In genomic region chr16:25416002-25416401, GRCh38 we compare ENCODE assay signal across 28 cellular contexts.
"Had no signal": no experiment of that assay in that cellular context is flagged by ENCODE, and none has a peak within 500 bp of the region (broad histone marks: within the 10 kb centered on the region; RNA-seq: fewer than 3 reads in every experiment).

No MANE protein-coding gene starts in this region.

- ATAC-seq: effector memory CD8-positive, alpha-beta T cell; esophagus mucosa; foreskin keratinocyte; gastrocnemius medialis; gastroesophageal sphincter; heart left ventricle; heart right ventricle had no signal

- H3K4me1 ChIP-seq: colonic mucosa, esophagus muscularis mucosa, esophagus squamous epithelium, foreskin keratinocyte, gastrocnemius medialis, gastroesophageal sphincter, heart left ventricle, heart right ventricle had no signal

- H3K4me3 ChIP-seq: colonic mucosa, coronary artery, dorsolateral prefrontal cortex, esophagus muscularis mucosa, esophagus squamous epithelium, gastrocnemius medialis, gastroesophageal sphincter, heart left ventricle, heart right ventricle had no signal

- H3K9me3 ChIP-seq: colonic mucosa, esophagus muscularis mucosa, esophagus squamous epithelium, gastrocnemius medialis, gastroesophageal sphincter, heart left ventricle, heart right ventricle had no signal

- H3K27me3 ChIP-seq: colonic mucosa, esophagus muscularis mucosa, esophagus squamous epithelium, foreskin keratinocyte, gastrocnemius medialis, gastroesophageal sphincter, heart left ventricle, heart right ventricle had no signal

- DNase-seq: colonic mucosa; cortex of kidney; dermis blood vessel endothelial cell; dorsolateral prefrontal cortex; effector CD4-positive, alpha-beta T cell; effector CD8-positive, alpha-beta T cell; effector memory CD4-positive, alpha-beta T cell; effector memory CD8-positive, alpha-beta T cell; endodermal cell; erythroblast; esophagus squamous epithelium; foreskin fibroblast; foreskin keratinocyte; foreskin melanocyte; gastrocnemius medialis; glutamatergic neuron; head of caudate nucleus; heart left ventricle; heart right ventricle had no signal

- H3K27ac ChIP-seq: colonic mucosa, coronary artery, dorsolateral prefrontal cortex, epithelial cell of prostate, esophagus muscularis mucosa, esophagus squamous epithelium, foreskin keratinocyte, gastrocnemius medialis, gastroesophageal sphincter, heart left ventricle, heart right ventricle had no signal

- H3K36me3 ChIP-seq: colonic mucosa, esophagus muscularis mucosa, esophagus squamous epithelium, gastrocnemius medialis, gastroesophageal sphincter, heart left ventricle, heart right ventricle had no signal

- FAIRE-seq: colon, endometrium, endothelial cell of umbilical vein, frontal cortex had no signal
